22 cellular contexts compared by ENCODE assay signal in genomic region chr13:107716241-107716640, GRCh38.
"Had no signal": no experiment of that assay in that cellular context is flagged by ENCODE, and none has a peak within 500 bp of the region (broad histone marks: within the 10 kb centered on the region; RNA-seq: fewer than 3 reads in every experiment).

No MANE protein-coding gene starts in this region.

- H3K27ac ChIP-seq: coronary artery, dorsolateral prefrontal cortex, epithelial cell of prostate, esophagus squamous epithelium, gastrocnemius medialis, heart right ventricle, left lung, lower lobe of right lung had no signal

- H3K4me3 Mint-ChIP-seq: naive thymus-derived CD4-positive, alpha-beta T cell had no signal

- H3K4me3 ChIP-seq: coronary artery, dorsolateral prefrontal cortex, esophagus squamous epithelium, gastrocnemius medialis, heart right ventricle, left lung, lower lobe of right lung had no signal

- DNase-seq: dermis blood vessel endothelial cell; dorsolateral prefrontal cortex; effector CD4-positive, alpha-beta T cell; effector memory CD4-positive, alpha-beta T cell; erythroblast; esophagus squamous epithelium; foreskin fibroblast; foreskin melanocyte; gastrocnemius medialis; glutamatergic neuron; head of caudate nucleus; heart right ventricle; hippocampal formation; left cardiac atrium; left lung; left ventricle myocardium superior; lower lobe of right lung; mesenchymal stem cell; midbrain; naive thymus-derived CD4-positive, alpha-beta T cell had no signal

- H3K27me3 ChIP-seq: dorsolateral prefrontal cortex, esophagus squamous epithelium, gastrocnemius medialis, left lung had no signal

- H3K4me1 Mint-ChIP-seq: naive thymus-derived CD4-positive, alpha-beta T cell had no signal

- H3K9me3 ChIP-seq: gastrocnemius medialis, heart right ventricle, lower lobe of right lung had no signal

- H3K36me3 Mint-ChIP-seq: naive thymus-derived CD4-positive, alpha-beta T cell had no signal

- H3K4me1 ChIP-seq: esophagus squamous epithelium, gastrocnemius medialis, heart right ventricle, left lung, lower lobe of right lung had no signal

- H3K36me3 ChIP-seq: esophagus squamous epithelium, gastrocnemius medialis, heart right ventricle, left lung, lower lobe of right lung had no signal

- H3K27ac Mint-ChIP-seq: naive thymus-derived CD4-positive, alpha-beta T cell had no signal
